Comparison of ENCODE assay signal across 8 cellular contexts in the genomic region with DNA sequence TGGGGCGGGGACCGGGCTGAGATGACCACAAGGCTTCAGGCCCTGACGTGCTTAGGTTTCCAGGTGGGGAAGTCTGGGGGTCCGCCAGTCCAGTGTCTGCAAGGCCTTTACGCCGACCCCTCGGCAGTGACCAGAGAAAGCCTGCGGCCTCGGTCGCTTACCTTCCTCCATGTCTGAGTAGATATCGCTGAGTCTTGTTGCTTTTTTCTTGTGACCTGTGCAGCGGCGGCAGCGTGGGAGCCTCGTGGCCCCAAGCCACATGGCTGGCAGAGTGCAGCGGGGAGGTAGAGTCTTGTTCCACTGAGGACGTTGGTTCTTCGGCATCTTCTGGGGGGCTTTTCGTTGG. TPM values are rescaled to one million over a fixed set of nuclear protein-coding genes. Genes with fewer than 3 reads are reported as not detected.
DNase-seq lines count a peak whose midpoint lies in the region; ATAC-seq, FAIRE-seq and TF ChIP-seq lines count a peak whose summit lies in the region.

No MANE protein-coding gene starts in this region.

- peak overlapping the region; percentile 3 to 94; a peak in 3 of 4 replicates for H4K8ac ChIP-seq in IMR-90 (ENCODE audit: low read depth in 2 of 2, low read length in 2 of 2)

- peaks cover 28% of the 10 kb centered on the region for H3K36me3 ChIP-seq in IMR-90 (ENCODE audit: control insufficient read depth, insufficient read depth, low read length)

- FAIRE-seq in HTR-8/SVneo (lab: Jason Lieb, UNC) = no peak

- no peaks in the 10 kb centered on the region for H3K9me3 ChIP-seq in IMR-90 (ENCODE audit: control insufficient read depth, insufficient read depth, low read length)

- H4K91ac ChIP-seq in IMR-90 (ENCODE audit: insufficient read depth, low read depth, low read length) = peak overlapping the region; percentile 14

- H2AK9ac ChIP-seq in IMR-90 (replicated peaks; ENCODE audit: low read depth, low read length, poor library complexity) = peak overlapping the region; percentile 98

- H4K20me1 ChIP-seq in IMR-90 (ENCODE audit: insufficient read depth, low read length) = peaks cover 29% of the 10 kb centered on the region

- H3K56ac ChIP-seq in IMR-90 (ENCODE audit: extremely low read depth, insufficient read depth, low read length) = peak overlapping the region; percentile 26

- H3K4me1 Mint-ChIP-seq in activated naive CD4-positive, alpha-beta T cell treated with anti-CD3 and anti-CD28 coated beads for 36 hours (ENCODE audit: low read depth) = peaks cover 59% of the 10 kb centered on the region

- no peak overlapping the region for H2BK20ac ChIP-seq in IMR-90 (ENCODE audit: low read depth, low read length)

- 0% methylated on average over 5 of the region's 19 CpGs; no CpG with 5 or more reads in 1 of the 2 experiments for WGBS in IMR-90 (ENCODE audit: extremely low coverage in 2 of 2, insufficient read length in 1 of 2), 2 experiments

- peak overlapping the region; percentile 90 for H3K14ac ChIP-seq in IMR-90 (replicated peaks; ENCODE audit: low read depth, low read length)

- TF ChIP-seq CTCF in IMR-90 (conservative IDR thresholded peaks at IDR 0.05; ENCODE audit: low read depth, low read length) = no peak

- H3K4ac ChIP-seq in IMR-90 (ENCODE audit: low read depth, low read length) = peak overlapping the region; percentile 93

- peak overlapping the region; percentile 86 for H3K4me2 ChIP-seq in IMR-90 (ENCODE audit: low read depth, low read length)

- 0 out of 2 replicates have a peak overlapping the region, but pooled peaks have one; percentile 30 for H2BK120ac ChIP-seq in IMR-90 (ENCODE audit: low read depth, low read length)

- peak overlapping the region; percentile 35 for H2AK5ac ChIP-seq in IMR-90 (ENCODE audit: low read depth, low read length)

- no peak for TF ChIP-seq POLR2A in IMR-90 (IDR thresholded peaks at IDR 0.05; ENCODE audit: low read depth, low read length)

- peak overlapping the region; percentile 98 for H3K4me3 Mint-ChIP-seq in activated naive CD4-positive, alpha-beta T cell treated with anti-CD3 and anti-CD28 coated beads for 36 hours

- dilution Hi-C loops in IMR-90 (cut with HindIII; ENCODE audit: low sequenced_read_pairs, unreplicated experiment) = no loop called here

- peaks cover 83% of the 10 kb centered on the region for H3K36me3 Mint-ChIP-seq in activated naive CD4-positive, alpha-beta T cell treated with anti-CD3 and anti-CD28 coated beads for 36 hours (ENCODE audit: low read depth)

- POLR2A ChIA-PET in IMR-90 (lab: Charles Lee; ENCODE audit: unreplicated experiment) = no interaction called here

- H3K27me3 Mint-ChIP-seq in activated naive CD4-positive, alpha-beta T cell treated with anti-CD3 and anti-CD28 coated beads for 36 hours (ENCODE audit: low read depth) = no peaks in the 10 kb centered on the region

- peaks cover 12 to 57% of the 10 kb centered on the region in 2 experiments for H3K79me1 ChIP-seq in IMR-90 (ENCODE audit: low read depth in 1 of 2, low read length in 2 of 2)

- H3K27ac ChIP-seq in IMR-90 (ENCODE audit: insufficient read depth, low read length) = peak overlapping the region; percentile 65

- in situ Hi-C loops in IMR-90 (cut with MboI; ENCODE audit: low sequenced_read_pairs) = no loop called here

- no peak overlapping the region for H3K18ac ChIP-seq in IMR-90 (ENCODE audit: low read depth, low read length)

- peaks cover 3% of the 10 kb centered on the region; the same call in 1 of the 2 replicates for H3K9me1 ChIP-seq in IMR-90 (ENCODE audit: insufficient read depth, low read length)

- peak; percentile 26 for DNase-seq in AG08396 (ENCODE audit: low spot score)
- DNase-seq in IMR-90 = peak; percentile 14
- DNase-seq in activated naive CD4-positive, alpha-beta T cell treated with anti-CD3 and anti-CD28 coated beads for 36 hours = peak; percentile 38
- DNase-seq in stimulated activated CD4-positive, alpha-beta T cell treated with anti-CD3 and anti-CD28 coated beads, Interleukin-1b, Interleukin-23, amount 100 ng/mL, for 48 hours = peak; percentile 60
- no peak for DNase-seq in EL
- DNase-seq in HTR-8/SVneo (ENCODE audit: insufficient read length, low spot score) = no peak

- H3K4me1 ChIP-seq in IMR-90 (ENCODE audit: control insufficient read depth, insufficient read depth, low read length) = peaks cover 6% of the 10 kb centered on the region; the same call in 1 of the 2 replicates

- H2BK15ac ChIP-seq in IMR-90 (ENCODE audit: low read depth, low read length) = no peak overlapping the region

- ATAC-seq in GM19452 (IDR thresholded peaks at IDR 0.05; ENCODE audit: unreplicated experiment) = peak; percentile 22
- ATAC-seq in IMR-90 (ENCODE audit: low read depth) = peak; percentile 14

- H3K27ac Mint-ChIP-seq in activated naive CD4-positive, alpha-beta T cell treated with anti-CD3 and anti-CD28 coated beads for 36 hours = peak overlapping the region; percentile 96

- H4K5ac ChIP-seq in IMR-90 (ENCODE audit: low read depth, low read length) = 0 out of 2 replicates have a peak overlapping the region, but pooled peaks have one; percentile 14

- H3K9ac ChIP-seq in IMR-90 (ENCODE audit: low read depth, low read length) = peak overlapping the region; percentile 74

- peak overlapping the region; percentile 64 for H3K4me3 ChIP-seq in IMR-90 (ENCODE audit: insufficient read depth, low read depth, low read length)
- H3K4me3 ChIP-seq in iPS-11a (ENCODE audit: low read depth, low read length) = peak overlapping the region; percentile 97

- no peak for TF ChIP-seq RAD21 in IMR-90 (IDR thresholded peaks at IDR 0.05; ENCODE audit: low read length)

- H3K23ac ChIP-seq in IMR-90 (ENCODE audit: low read depth, low read length) = peak overlapping the region; percentile 68

- no TSS peak for BruUV-seq in IMR-90 (replicated peaks; lab: Mats Ljungman, UMichigan)

- peak overlapping the region; percentile 64 for H2BK5ac ChIP-seq in IMR-90 (ENCODE audit: low read depth, low read length, poor library complexity, severe bottlenecking)

- no peaks in the 10 kb centered on the region for H3K27me3 ChIP-seq in IMR-90 (ENCODE audit: control insufficient read depth, insufficient read depth, low read length)

- intact Hi-C loops in IMR-90 (cut with micrococcal nuclease) = loop anchor here (2.0 kb wide), 1 partner anchor 32 kb away; the partner anchor contains the start of gene LDB1
- intact Hi-C loops in activated naive CD4-positive, alpha-beta T cell treated with anti-CD3 and anti-CD28 coated beads for 36 hours (cut with micrococcal nuclease) = loop anchor here (1.0 to 2.0 kb wide), 11 partner anchors 20 to 562 kb away; partner anchors contain the start of genes ACTR1A, ARL3, ARMH3 and CUEDC2

- H3K9me3 Mint-ChIP-seq in activated naive CD4-positive, alpha-beta T cell treated with anti-CD3 and anti-CD28 coated beads for 36 hours = no peaks in the 10 kb centered on the region

- H2AFZ ChIP-seq in IMR-90 (replicated peaks; ENCODE audit: low read length, poor library complexity) = peak overlapping the region; percentile 95

- CTCF ChIA-PET in IMR-90 (lab: Yijun Ruan, JAX) = interaction anchor here (0.6 kb wide), 1 partner anchor 200 kb away, joined by 3 read pairs; no protein-coding TSS in a partner anchor
- CTCF ChIA-PET in activated naive CD4-positive, alpha-beta T cell treated with anti-CD3 and anti-CD28 coated beads for 36 hours (lab: Charles Lee) = interaction anchor here (2.5 kb wide), 1 partner anchor 20 kb away, joined by 5 read pairs; the partner anchor contains the start of gene PPRC1

TF ChIP-seq in IMR-90, 13 proteins besides CTCF, POLR2A, EP300 and RAD21:
- TF ChIP-seq MXI1 (IDR thresholded peaks at IDR 0.05; ENCODE audit: borderline replicate concordance, low read depth, low read length) = peak; percentile 99
- TF ChIP-seq MAZ (IDR thresholded peaks at IDR 0.05; ENCODE audit: borderline replicate concordance, low read depth, low read length) = no peak
TF ChIP-seq in IMR-90: peak in this region for 1.

RNA-seq across cellular contexts. Expression of gene NOLC1, which starts 0.3 kb away (rescaled TPM):
- total RNA-seq in IMR-90 (2012; rRNA removed) = 43.2 and 60.5 TPM in 2 replicates
- 53.5 and 55.3 TPM in 2 replicates for polyA plus RNA-seq in IMR-90 (2012; rRNA removed)
- 17.2 and 29.5 TPM in 2 replicates for polyA plus RNA-seq in IMR-90 (2012; cell fraction: cytosol; rRNA removed)
- polyA plus RNA-seq in IMR-90 (2012; cell fraction: nucleus; rRNA removed; ENCODE audit: low replicate concordance) = 25.5 and 102 TPM in 2 replicates
- total RNA-seq in activated naive CD4-positive, alpha-beta T cell treated with anti-CD3 and anti-CD28 coated beads for 36 hours = 100 to 1,000 TPM; 182 to 194 TPM

RNA-seq across cellular contexts. Expression of gene PPRC1, which starts 19.7 kb away (rescaled TPM):
- 11.4 and 11.8 TPM in 2 replicates for total RNA-seq in IMR-90 (2012; rRNA removed)
- 38.7 and 40.7 TPM in 2 replicates for polyA plus RNA-seq in IMR-90 (2012; rRNA removed)
- 20.9 and 23.5 TPM in 2 replicates for polyA plus RNA-seq in IMR-90 (2012; cell fraction: cytosol; rRNA removed)
- 117 and 123 TPM in 2 replicates for polyA plus RNA-seq in IMR-90 (2012; cell fraction: nucleus; rRNA removed; ENCODE audit: low replicate concordance)
- total RNA-seq in activated naive CD4-positive, alpha-beta T cell treated with anti-CD3 and anti-CD28 coated beads for 36 hours = 10 to 100 TPM; 54.6 to 55.0 TPM

RNA-seq across cellular contexts. Expression of gene LDB1, which starts 32.4 kb away (rescaled TPM):
- 45.3 and 47.9 TPM in 2 replicates for total RNA-seq in IMR-90 (2012; rRNA removed)
- polyA plus RNA-seq in IMR-90 (2012; rRNA removed) = 92.4 and 100 TPM in 2 replicates
- 40.2 and 67.9 TPM in 2 replicates for polyA plus RNA-seq in IMR-90 (2012; cell fraction: cytosol; rRNA removed)
- 464 and 468 TPM in 2 replicates for polyA plus RNA-seq in IMR-90 (2012; cell fraction: nucleus; rRNA removed; ENCODE audit: low replicate concordance)
- total RNA-seq in activated naive CD4-positive, alpha-beta T cell treated with anti-CD3 and anti-CD28 coated beads for 36 hours = 10 to 100 TPM; 46.5 to 46.6 TPM

Comparison
In these comparisons a context has a peak if more than half of its experiments do, and no peak if none do; other contexts are left out.
1. DNase-seq: peak in AG08396 (single experiment), IMR-90 (single experiment), activated naive CD4-positive, alpha-beta T cell treated with anti-CD3 and anti-CD28 coated beads for 36 hours (single experiment) and stimulated activated CD4-positive, alpha-beta T cell treated with anti-CD3 and anti-CD28 coated beads, Interleukin-1b, Interleukin-23, amount 100 ng/mL, for 48 hours (single experiment); none in EL (single experiment) and HTR-8/SVneo (single experiment).